18 cellular contexts compared by ENCODE assay signal in genomic region chr5:105872569-105873270, GRCh38.
A peak's percentile ranks its signal among the peaks of the same experiment; 100 is the strongest.
DNase-seq lines count a peak whose midpoint lies in the region; ATAC-seq and TF ChIP-seq lines count a peak whose summit lies in the region.
"Had no signal": no experiment of that assay in that cellular context is flagged by ENCODE, and none has a peak within 500 bp of the region (broad histone marks: within the 10 kb centered on the region; RNA-seq: fewer than 3 reads in every experiment).

No MANE protein-coding gene starts in this region.

- 33 to 66% (median 54%) methylated on average over 15 of the region's 15 CpGs for WGBS in stomach, 5 donors

- no peak for TF ChIP-seq CTCF in fibroblast of pulmonary artery (IDR thresholded peaks at IDR 0.05; ENCODE audit: low read length, missing control alignments)
- TF ChIP-seq CTCF in mesothelial cell of epicardium (IDR thresholded peaks at IDR 0.05; ENCODE audit: unreplicated experiment) = no peak
- TF ChIP-seq CTCF in stomach (IDR thresholded peaks at IDR 0.05) = no peak

- peaks cover 19% of the 10 kb centered on the region for H3K9me3 Mint-ChIP-seq in mesothelial cell of epicardium
- peaks cover 5% of the 10 kb centered on the region for H3K9me3 Mint-ChIP-seq in activated naive CD8-positive, alpha-beta T cell treated with anti-CD3 and anti-CD28 coated beads, Interleukin-2, amount 50 U/mL, for 24 hours

- no peaks in the 10 kb centered on the region for H3K36me3 ChIP-seq in stomach
- H3K36me3 ChIP-seq: SJCRH30 had no signal

- no peak overlapping the region for H3K4me3 ChIP-seq in fibroblast of pulmonary artery (replicated peaks; ENCODE audit: low read depth, low read length)
- H3K4me3 ChIP-seq in stomach = peak overlapping the region in 3 of 4 donors; percentile 1 to 33 (median 24)
- H3K4me3 ChIP-seq: SJCRH30 had no signal

- no peak for TF ChIP-seq EP300 in stomach (IDR thresholded peaks at IDR 0.05)

- H3K27ac ChIP-seq in stomach = no peak overlapping the region
- H3K27ac ChIP-seq: SJCRH30 had no signal

- H3K9me3 ChIP-seq in stomach = peaks cover 0 to 9% (median 0%) of the 10 kb centered on the region in 4 donors
- H3K9me3 ChIP-seq: SJCRH30 had no signal

- peak overlapping the region; percentile 58 for H3K27ac Mint-ChIP-seq in mesothelial cell of epicardium
- no peak overlapping the region for H3K27ac Mint-ChIP-seq in activated naive CD8-positive, alpha-beta T cell treated with anti-CD3 and anti-CD28 coated beads, Interleukin-2, amount 50 U/mL, for 24 hours
- H3K27ac Mint-ChIP-seq: B cell, CD14-positive monocyte had no signal

- H3K36me3 Mint-ChIP-seq in mesothelial cell of epicardium = no peaks in the 10 kb centered on the region
- no peaks in the 10 kb centered on the region for H3K36me3 Mint-ChIP-seq in activated naive CD8-positive, alpha-beta T cell treated with anti-CD3 and anti-CD28 coated beads, Interleukin-2, amount 50 U/mL, for 24 hours (ENCODE audit: low read depth)
- H3K36me3 Mint-ChIP-seq: CD14-positive monocyte had no signal

- peak; percentile 14 for DNase-seq in HT-29 (ENCODE audit: low spot score)
- peak; percentile 3 for DNase-seq in fibroblast of pulmonary artery (ENCODE audit: low read depth)
- no peak for DNase-seq in mesothelial cell of epicardium (ENCODE audit: low spot score in 2 of 2, unreplicated experiment in 2 of 2)
- DNase-seq in stomach = no peak
- DNase-seq in stimulated activated naive CD8-positive, alpha-beta T cell treated with anti-CD3 and anti-CD28 coated beads, Interleukin-15, Interleukin-2, amounts not matched to agents 100 U/mL and 50 U/mL, for 24 hours = no peak
- DNase-seq in activated naive CD8-positive, alpha-beta T cell treated with anti-CD3 and anti-CD28 coated beads, Interleukin-2, amount 50 U/mL, for 24 hours = no peak
- DNase-seq: HCEC 1CT, IMR-90, NCI-H1105, NCI-H146, NCI-H2029 treated with DMSO at 0.1 percent for 48 hours, NCI-H2171 treated with DMSO at 0.1 percent for 48 hours, NCI-H526, SJCRH30 had no signal

- peaks cover 0 to 3% (median 0%) of the 10 kb centered on the region in 4 donors for H3K4me1 ChIP-seq in stomach

- TF ChIP-seq POLR2A in stomach (IDR thresholded peaks at IDR 0.05) = no peak

- intact Hi-C loops in stomach (cut with DNase I; ENCODE audit: low total_unique reads) = no loop called here

- no peak for ATAC-seq in stimulated activated naive CD8-positive, alpha-beta T cell treated with anti-CD3 and anti-CD28 coated beads, Interleukin-15, Interleukin-2, amounts not matched to agents 100 U/mL and 50 U/mL, for 24 hours
- ATAC-seq in activated naive CD8-positive, alpha-beta T cell treated with anti-CD3 and anti-CD28 coated beads, Interleukin-2, amount 50 U/mL, for 24 hours = no peak
- no peak for ATAC-seq in GM18858 (IDR thresholded peaks at IDR 0.05; ENCODE audit: unreplicated experiment)
- no peak for ATAC-seq in HG02970 (IDR thresholded peaks at IDR 0.05; ENCODE audit: low FRiP score, unreplicated experiment)

- no peaks in the 10 kb centered on the region for H3K27me3 ChIP-seq in stomach
- H3K27me3 ChIP-seq: SJCRH30 had no signal

- H3K27me3 Mint-ChIP-seq in mesothelial cell of epicardium (ENCODE audit: low read depth) = no peaks in the 10 kb centered on the region
- H3K27me3 Mint-ChIP-seq in activated naive CD8-positive, alpha-beta T cell treated with anti-CD3 and anti-CD28 coated beads, Interleukin-2, amount 50 U/mL, for 24 hours = no peaks in the 10 kb centered on the region
- H3K27me3 Mint-ChIP-seq: B cell had no signal

- peaks cover 18% of the 10 kb centered on the region for H3K4me1 Mint-ChIP-seq in mesothelial cell of epicardium
- no peaks in the 10 kb centered on the region for H3K4me1 Mint-ChIP-seq in activated naive CD8-positive, alpha-beta T cell treated with anti-CD3 and anti-CD28 coated beads, Interleukin-2, amount 50 U/mL, for 24 hours
- H3K4me1 Mint-ChIP-seq: B cell, CD14-positive monocyte had no signal

- peak overlapping the region; percentile 49 for H3K4me3 Mint-ChIP-seq in mesothelial cell of epicardium
- H3K4me3 Mint-ChIP-seq in activated naive CD8-positive, alpha-beta T cell treated with anti-CD3 and anti-CD28 coated beads, Interleukin-2, amount 50 U/mL, for 24 hours = no peak overlapping the region
- H3K4me3 Mint-ChIP-seq: B cell, CD14-positive monocyte had no signal

Comparison
In these comparisons a context has a peak if more than half of its experiments do, and no peak if none do; other contexts are left out.
1. DNase-seq: peak in HT-29 (single experiment) and fibroblast of pulmonary artery (single experiment); none in mesothelial cell of epicardium (0 of 2), stomach (single experiment), stimulated activated naive CD8-positive, alpha-beta T cell treated with anti-CD3 and anti-CD28 coated beads, Interleukin-15, Interleukin-2, amounts not matched to agents 100 U/mL and 50 U/mL, for 24 hours (single experiment) and activated naive CD8-positive, alpha-beta T cell treated with anti-CD3 and anti-CD28 coated beads, Interleukin-2, amount 50 U/mL, for 24 hours (single experiment).